21 cellular contexts compared by ENCODE assay signal in genomic region chr7:43888983-43889945, GRCh38. TPM values are rescaled to one million over a fixed set of nuclear protein-coding genes. Genes with fewer than 3 reads are reported as not detected.
DNase-seq lines count a peak whose midpoint lies in the region; ATAC-seq, FAIRE-seq and TF ChIP-seq lines count a peak whose summit lies in the region.
"Had no signal": no experiment of that assay in that cellular context is flagged by ENCODE, and none has a peak within 500 bp of the region (broad histone marks: within the 10 kb centered on the region; RNA-seq: fewer than 3 reads in every experiment).

No MANE protein-coding gene starts in this region.

- peak overlapping the region; percentile 13 for H3K27ac Mint-ChIP-seq in activated CD4-positive, alpha-beta T cell treated with anti-CD3 and anti-CD28 coated beads for 36 hours
- no peak overlapping the region for H3K27ac Mint-ChIP-seq in activated naive CD8-positive, alpha-beta T cell treated with anti-CD3 and anti-CD28 coated beads, Interleukin-2, amount 50 U/mL, for 24 hours
- H3K27ac Mint-ChIP-seq: type B pancreatic cell had no signal

- no peak overlapping the region for H2AFZ ChIP-seq in keratinocyte (ENCODE audit: control insufficient read depth, low read length)

- H3K27ac ChIP-seq in keratinocyte (ENCODE audit: control insufficient read depth, insufficient read depth, low read length), result peak overlapping the region; percentile 14
- H3K27ac ChIP-seq: left lung, WERI-Rb-1 had no signal

- peaks cover 40% of the 10 kb centered on the region for H3K4me1 Mint-ChIP-seq in activated CD4-positive, alpha-beta T cell treated with anti-CD3 and anti-CD28 coated beads for 36 hours
- peaks cover 34% of the 10 kb centered on the region for H3K4me1 Mint-ChIP-seq in activated naive CD8-positive, alpha-beta T cell treated with anti-CD3 and anti-CD28 coated beads, Interleukin-2, amount 50 U/mL, for 24 hours

- H3K9ac ChIP-seq in keratinocyte (ENCODE audit: control insufficient read depth, extremely low read depth, insufficient read depth, low read length), result no peak overlapping the region

- H3K4me3 ChIP-seq in keratinocyte (ENCODE audit: control insufficient read depth in 2 of 3, extremely low read depth in 1 of 3, insufficient read depth in 2 of 3, low read depth in 1 of 3, low read length in 3 of 3), result no peak overlapping the region
- H3K4me3 ChIP-seq: left lung had no signal

- ATAC-seq in activated CD4-positive, alpha-beta T cell treated with anti-CD3 and anti-CD28 coated beads for 36 hours, result peak; percentile 86
- ATAC-seq in activated naive CD8-positive, alpha-beta T cell treated with anti-CD3 and anti-CD28 coated beads, Interleukin-2, amount 50 U/mL, for 24 hours, result peak; percentile 59
- ATAC-seq in HG03457 (IDR thresholded peaks at IDR 0.05; ENCODE audit: unreplicated experiment), result no peak
- ATAC-seq: left lung had no signal

- H3K9me3 ChIP-seq in keratinocyte (ENCODE audit: control insufficient read depth, low read depth, low read length), result no peaks in the 10 kb centered on the region
- H3K9me3 ChIP-seq: left lung had no signal

- intact Hi-C loops in activated CD4-positive, alpha-beta T cell treated with anti-CD3 and anti-CD28 coated beads for 36 hours (cut with DNase I, micrococcal nuclease), result no loop called here

- no peak for TF ChIP-seq CTCF in keratinocyte (optimal IDR thresholded peaks at IDR 0.05 in 1 of 3, IDR thresholded peaks at IDR 0.05 in 1 of 3, conservative IDR thresholded peaks at IDR 0.05 in 1 of 3; ENCODE audit: extremely low read depth in 1 of 3, insufficient read depth in 2 of 3, low read length in 3 of 3)

- DNase-seq in activated CD4-positive, alpha-beta T cell treated with anti-CD3 and anti-CD28 coated beads for 36 hours, result peak; percentile 41
- no peak for DNase-seq in activated CD4-positive, alpha-beta T cell treated with anti-CD3 and anti-CD28 coated beads, Interleukin-2, amount 50 U/mL, for 4 hours
- DNase-seq in EL, result peak; percentile 47
- DNase-seq in activated naive CD8-positive, alpha-beta T cell treated with anti-CD3 and anti-CD28 coated beads, Interleukin-2, amount 50 U/mL, for 24 hours, result no peak
- DNase-seq in keratinocyte (ENCODE audit: low read depth, low spot score), result no peak
- no peak for DNase-seq in SHP77 (lab: John Stamatoyannopoulos, UW)
- no peak for DNase-seq in NCI-H1417 treated with DMSO at 0.1 percent for 48 hours (lab: John Stamatoyannopoulos, UW)
- DNase-seq: activated CD8-positive, alpha-beta memory T cell treated with anti-CD3 and anti-CD28 coated beads, Interleukin-2, amount 50 U/mL, for 4 hours; amniotic stem cell; DMS79 treated with DMSO at 0.1 percent for 48 hours; effector CD8-positive, alpha-beta T cell; foreskin melanocyte; left lung; NCI-H2107; NCI-H774; RPMI8226; stimulated activated naive CD4-positive, alpha-beta T cell; WERI-Rb-1 had no signal

- H3K9me1 ChIP-seq in keratinocyte (ENCODE audit: control insufficient read depth, extremely low read depth, insufficient read depth, low read length), result no peaks in the 10 kb centered on the region

- H3K27me3 ChIP-seq in keratinocyte (ENCODE audit: control insufficient read depth, extremely low read depth, insufficient read depth, low read length), result no peaks in the 10 kb centered on the region
- H3K27me3 ChIP-seq: left lung had no signal

- peaks cover 6% of the 10 kb centered on the region for H3K4me1 ChIP-seq in keratinocyte (ENCODE audit: control insufficient read depth, extremely low read depth, insufficient read depth, low read length)

- POLR2A ChIA-PET in activated CD4-positive, alpha-beta T cell treated with anti-CD3 and anti-CD28 coated beads for 36 hours (lab: Charles Lee), result no interaction called here

- dilution Hi-C loops in keratinocyte (cut with MboI; ENCODE audit: extremely low pct_ligation_motif_present, low sequenced_read_pairs), result no loop called here

- peaks cover 11 to 13% of the 10 kb centered on the region in 2 experiments for H3K36me3 ChIP-seq in keratinocyte (ENCODE audit: control insufficient read depth in 2 of 2, extremely low read depth in 1 of 2, insufficient read depth in 2 of 2, low read length in 2 of 2)

- H3K36me3 Mint-ChIP-seq in activated CD4-positive, alpha-beta T cell treated with anti-CD3 and anti-CD28 coated beads for 36 hours (ENCODE audit: low read depth), result peaks cover 4% of the 10 kb centered on the region
- peaks cover 5% of the 10 kb centered on the region for H3K36me3 Mint-ChIP-seq in activated naive CD8-positive, alpha-beta T cell treated with anti-CD3 and anti-CD28 coated beads, Interleukin-2, amount 50 U/mL, for 24 hours (ENCODE audit: low read depth)

- CTCF ChIA-PET in activated CD4-positive, alpha-beta T cell treated with anti-CD3 and anti-CD28 coated beads for 36 hours (lab: Charles Lee), result interaction anchor here (0.7 kb wide), 1 partner anchor 12 kb away, joined by 3 read pairs; no protein-coding TSS in a partner anchor

- H4K20me1 ChIP-seq in keratinocyte (ENCODE audit: control insufficient read depth, extremely low read depth, insufficient read depth, low read length), result peaks cover 3% of the 10 kb centered on the region

- no peaks in the 10 kb centered on the region for H3K9me3 Mint-ChIP-seq in activated CD4-positive, alpha-beta T cell treated with anti-CD3 and anti-CD28 coated beads for 36 hours (ENCODE audit: low read depth)
- H3K9me3 Mint-ChIP-seq in activated naive CD8-positive, alpha-beta T cell treated with anti-CD3 and anti-CD28 coated beads, Interleukin-2, amount 50 U/mL, for 24 hours, result no peaks in the 10 kb centered on the region
- H3K9me3 Mint-ChIP-seq: type B pancreatic cell had no signal

- no peak for FAIRE-seq in keratinocyte (lab: Jason Lieb, UNC)

- H3K4me2 ChIP-seq in keratinocyte (ENCODE audit: control insufficient read depth, extremely low read depth, insufficient read depth, low read depth, low read length), result peak overlapping the region; percentile 5

- H3K4me3 Mint-ChIP-seq in activated CD4-positive, alpha-beta T cell treated with anti-CD3 and anti-CD28 coated beads for 36 hours, result no peak overlapping the region
- H3K4me3 Mint-ChIP-seq in activated naive CD8-positive, alpha-beta T cell treated with anti-CD3 and anti-CD28 coated beads, Interleukin-2, amount 50 U/mL, for 24 hours, result no peak overlapping the region
- H3K4me3 Mint-ChIP-seq: CD14-positive monocyte, type B pancreatic cell had no signal

- H3K79me2 ChIP-seq in keratinocyte (ENCODE audit: control insufficient read depth, insufficient read depth, low read length), result peaks cover 61% of the 10 kb centered on the region

- H3K27me3 Mint-ChIP-seq in activated CD4-positive, alpha-beta T cell treated with anti-CD3 and anti-CD28 coated beads for 36 hours, result no peaks in the 10 kb centered on the region
- H3K27me3 Mint-ChIP-seq in activated naive CD8-positive, alpha-beta T cell treated with anti-CD3 and anti-CD28 coated beads, Interleukin-2, amount 50 U/mL, for 24 hours, result no peaks in the 10 kb centered on the region
- H3K27me3 Mint-ChIP-seq: type B pancreatic cell had no signal

RNA-seq across cellular contexts. Expression of gene URGCP, which starts 17.1 kb away (rescaled TPM):
- 10 to 100 TPM; 22.2 to 23.0 TPM for total RNA-seq in activated CD4-positive, alpha-beta T cell treated with anti-CD3 and anti-CD28 coated beads for 36 hours
- 24.8 to 29.7 TPM (median 27.6 TPM) in 3 replicates for polyA plus RNA-seq in keratinocyte
- 13.4 TPM for polyA plus RNA-seq in keratinocyte (2011; ENCODE audit: low read depth)
- 19.5 and 25.3 TPM in 2 replicates for polyA plus RNA-seq in keratinocyte (2011; cell fraction: cytosol; rRNA removed)
- polyA plus RNA-seq in keratinocyte (2011; cell fraction: nucleus; rRNA removed), result 55.0 and 67.8 TPM in 2 replicates
- polyA plus RNA-seq in keratinocyte (2012; ENCODE audit: low replicate concordance), result 17.1 and 20.1 TPM in 2 replicates
- 30.4 to 41.6 TPM (median 33.8 TPM) in 3 replicates for polyA minus RNA-seq in keratinocyte
- polyA minus RNA-seq in keratinocyte (2011; cell fraction: cytosol; rRNA and poly(A)+ RNA removed), result 19.8 TPM
- 29.8 and 53.0 TPM in 2 replicates for polyA minus RNA-seq in keratinocyte (2011; cell fraction: nucleus; rRNA and poly(A)+ RNA removed)

RNA-seq across cellular contexts. Expression of gene MRPS24, which starts 19.9 kb away (rescaled TPM):
- 100 to 1,000 TPM; 121 to 149 TPM for total RNA-seq in activated CD4-positive, alpha-beta T cell treated with anti-CD3 and anti-CD28 coated beads for 36 hours
- 94.8 to 113 TPM (median 104 TPM) in 3 replicates for polyA plus RNA-seq in keratinocyte
- polyA plus RNA-seq in keratinocyte (2011; ENCODE audit: low read depth), result 13.2 TPM
- 104 and 130 TPM in 2 replicates for polyA plus RNA-seq in keratinocyte (2011; cell fraction: cytosol; rRNA removed)
- 43.7 and 45.5 TPM in 2 replicates for polyA plus RNA-seq in keratinocyte (2011; cell fraction: nucleus; rRNA removed)
- 131 and 155 TPM in 2 replicates for polyA plus RNA-seq in keratinocyte (2012; ENCODE audit: low replicate concordance)
- polyA minus RNA-seq in keratinocyte, result 41.1 to 74.9 TPM (median 48.0 TPM) in 3 replicates
- 110 TPM for polyA minus RNA-seq in keratinocyte (2011; cell fraction: cytosol; rRNA and poly(A)+ RNA removed)
- polyA minus RNA-seq in keratinocyte (2011; cell fraction: nucleus; rRNA and poly(A)+ RNA removed), result 10.4 and 12.5 TPM in 2 replicates

RNA-seq across cellular contexts. Expression of gene UBE2D4, which starts 37.0 kb away (rescaled TPM):
- total RNA-seq in activated CD4-positive, alpha-beta T cell treated with anti-CD3 and anti-CD28 coated beads for 36 hours, result 10 to 100 TPM; 10.1 to 10.7 TPM
- 7.9 to 11.0 TPM (median 8.1 TPM) in 3 replicates for polyA plus RNA-seq in keratinocyte
- polyA plus RNA-seq in keratinocyte (2011; ENCODE audit: low read depth), result 1.8 TPM
- 7.7 and 8.7 TPM in 2 replicates for polyA plus RNA-seq in keratinocyte (2011; cell fraction: cytosol; rRNA removed)
- polyA plus RNA-seq in keratinocyte (2011; cell fraction: nucleus; rRNA removed), result 2.8 and 2.9 TPM in 2 replicates
- 6.5 and 7.1 TPM in 2 replicates for polyA plus RNA-seq in keratinocyte (2012; ENCODE audit: low replicate concordance)
- 14.9 to 19.4 TPM (median 16.3 TPM) in 3 replicates for polyA minus RNA-seq in keratinocyte
- polyA minus RNA-seq in keratinocyte (2011; cell fraction: cytosol; rRNA and poly(A)+ RNA removed), result 5.8 TPM
- 1.5 and 1.7 TPM in 2 replicates for polyA minus RNA-seq in keratinocyte (2011; cell fraction: nucleus; rRNA and poly(A)+ RNA removed)

Comparison
In these comparisons a context has a peak if more than half of its experiments do, and no peak if none do; other contexts are left out.
1. DNase-seq: peak in activated CD4-positive, alpha-beta T cell treated with anti-CD3 and anti-CD28 coated beads for 36 hours (single experiment) and EL (single experiment); none in activated CD4-positive, alpha-beta T cell treated with anti-CD3 and anti-CD28 coated beads, Interleukin-2, amount 50 U/mL, for 4 hours (0 of 2), activated naive CD8-positive, alpha-beta T cell treated with anti-CD3 and anti-CD28 coated beads, Interleukin-2, amount 50 U/mL, for 24 hours (single experiment), keratinocyte (single experiment), SHP77 (0 of 2) and NCI-H1417 treated with DMSO at 0.1 percent for 48 hours (single experiment).